ENCODE assay signal across 1 cellular context in the genomic region with DNA sequence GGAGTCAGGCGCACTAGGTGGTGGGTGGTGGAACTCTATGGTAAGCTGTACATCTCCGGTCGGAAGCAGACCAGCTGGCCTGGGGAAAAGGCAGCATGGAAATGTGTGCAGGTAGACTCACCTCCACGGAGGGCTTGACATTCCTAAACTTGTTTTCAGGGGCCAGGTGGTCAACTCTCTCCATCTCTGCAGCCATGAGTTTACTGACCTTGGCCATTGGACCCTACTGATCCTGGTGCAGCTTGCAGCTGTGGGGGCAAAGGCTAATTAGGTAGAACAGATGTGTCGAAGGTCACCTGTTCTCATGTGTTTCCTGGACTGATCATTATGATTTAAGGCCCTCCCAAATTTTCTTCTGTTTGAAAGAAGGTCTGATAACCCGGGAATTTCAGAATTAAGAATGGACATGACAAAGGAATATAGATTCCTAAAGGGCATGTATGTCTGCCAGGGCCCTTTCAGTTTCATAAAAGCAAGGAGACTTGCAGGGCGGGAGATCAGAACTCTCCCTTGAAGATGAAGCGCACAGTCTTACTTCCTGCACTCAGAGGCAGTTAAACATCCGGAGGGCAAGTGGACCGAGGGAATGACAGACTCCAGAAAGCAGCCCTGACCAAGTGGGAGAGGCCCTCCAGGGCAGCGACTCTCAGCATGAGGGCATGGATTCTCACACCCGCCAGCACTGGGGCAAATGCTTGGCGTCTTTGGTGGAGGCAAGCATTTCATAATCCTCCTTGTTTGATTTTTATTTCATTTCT.
TF ChIP-seq lines count a peak whose summit lies in the region.

No MANE protein-coding gene starts in this region.

TF ChIP-seq in H1, 55 proteins besides CTCF, POLR2A, EP300 and RAD21:
- TF ChIP-seq CBX8 (IDR thresholded peaks at IDR 0.05; ENCODE audit: borderline replicate concordance, low read depth, low read length) (no peak), SRF (IDR thresholded peaks at IDR 0.05; ENCODE audit: low read depth, low read length) (no peak), EZH2 (IDR thresholded peaks at IDR 0.05; ENCODE audit: low read depth, low read length, severe bottlenecking) (no peak), MAFK (IDR thresholded peaks at IDR 0.05; ENCODE audit: low read depth, low read length) (no peak), SP1 (IDR thresholded peaks at IDR 0.05; ENCODE audit: low read depth, low read length) (no peak), MAX (IDR thresholded peaks at IDR 0.05) (no peak), TBP (IDR thresholded peaks at IDR 0.05; ENCODE audit: low read depth, low read length) (no peak), ASH2L (IDR thresholded peaks at IDR 0.05; ENCODE audit: low read length) (no peak), SP2 (IDR thresholded peaks at IDR 0.05; ENCODE audit: low read length) (no peak), CREB1 (IDR thresholded peaks at IDR 0.05) (no peak), NANOG (IDR thresholded peaks at IDR 0.05; ENCODE audit: insufficient read depth, low read depth, low read length, poor library complexity, severe bottlenecking) (no peak), RBBP5 (IDR thresholded peaks at IDR 0.05; ENCODE audit: borderline replicate concordance, low read depth, low read length) (no peak), GABPA (IDR thresholded peaks at IDR 0.05; ENCODE audit: borderline replicate concordance, insufficient read depth, low read length) (no peak), TEAD4 (IDR thresholded peaks at IDR 0.05; ENCODE audit: low read depth, low read length) (no peak), CEBPB (IDR thresholded peaks at IDR 0.05; ENCODE audit: low read depth, low read length) (no peak)
- TF ChIP-seq, protein P1, sequence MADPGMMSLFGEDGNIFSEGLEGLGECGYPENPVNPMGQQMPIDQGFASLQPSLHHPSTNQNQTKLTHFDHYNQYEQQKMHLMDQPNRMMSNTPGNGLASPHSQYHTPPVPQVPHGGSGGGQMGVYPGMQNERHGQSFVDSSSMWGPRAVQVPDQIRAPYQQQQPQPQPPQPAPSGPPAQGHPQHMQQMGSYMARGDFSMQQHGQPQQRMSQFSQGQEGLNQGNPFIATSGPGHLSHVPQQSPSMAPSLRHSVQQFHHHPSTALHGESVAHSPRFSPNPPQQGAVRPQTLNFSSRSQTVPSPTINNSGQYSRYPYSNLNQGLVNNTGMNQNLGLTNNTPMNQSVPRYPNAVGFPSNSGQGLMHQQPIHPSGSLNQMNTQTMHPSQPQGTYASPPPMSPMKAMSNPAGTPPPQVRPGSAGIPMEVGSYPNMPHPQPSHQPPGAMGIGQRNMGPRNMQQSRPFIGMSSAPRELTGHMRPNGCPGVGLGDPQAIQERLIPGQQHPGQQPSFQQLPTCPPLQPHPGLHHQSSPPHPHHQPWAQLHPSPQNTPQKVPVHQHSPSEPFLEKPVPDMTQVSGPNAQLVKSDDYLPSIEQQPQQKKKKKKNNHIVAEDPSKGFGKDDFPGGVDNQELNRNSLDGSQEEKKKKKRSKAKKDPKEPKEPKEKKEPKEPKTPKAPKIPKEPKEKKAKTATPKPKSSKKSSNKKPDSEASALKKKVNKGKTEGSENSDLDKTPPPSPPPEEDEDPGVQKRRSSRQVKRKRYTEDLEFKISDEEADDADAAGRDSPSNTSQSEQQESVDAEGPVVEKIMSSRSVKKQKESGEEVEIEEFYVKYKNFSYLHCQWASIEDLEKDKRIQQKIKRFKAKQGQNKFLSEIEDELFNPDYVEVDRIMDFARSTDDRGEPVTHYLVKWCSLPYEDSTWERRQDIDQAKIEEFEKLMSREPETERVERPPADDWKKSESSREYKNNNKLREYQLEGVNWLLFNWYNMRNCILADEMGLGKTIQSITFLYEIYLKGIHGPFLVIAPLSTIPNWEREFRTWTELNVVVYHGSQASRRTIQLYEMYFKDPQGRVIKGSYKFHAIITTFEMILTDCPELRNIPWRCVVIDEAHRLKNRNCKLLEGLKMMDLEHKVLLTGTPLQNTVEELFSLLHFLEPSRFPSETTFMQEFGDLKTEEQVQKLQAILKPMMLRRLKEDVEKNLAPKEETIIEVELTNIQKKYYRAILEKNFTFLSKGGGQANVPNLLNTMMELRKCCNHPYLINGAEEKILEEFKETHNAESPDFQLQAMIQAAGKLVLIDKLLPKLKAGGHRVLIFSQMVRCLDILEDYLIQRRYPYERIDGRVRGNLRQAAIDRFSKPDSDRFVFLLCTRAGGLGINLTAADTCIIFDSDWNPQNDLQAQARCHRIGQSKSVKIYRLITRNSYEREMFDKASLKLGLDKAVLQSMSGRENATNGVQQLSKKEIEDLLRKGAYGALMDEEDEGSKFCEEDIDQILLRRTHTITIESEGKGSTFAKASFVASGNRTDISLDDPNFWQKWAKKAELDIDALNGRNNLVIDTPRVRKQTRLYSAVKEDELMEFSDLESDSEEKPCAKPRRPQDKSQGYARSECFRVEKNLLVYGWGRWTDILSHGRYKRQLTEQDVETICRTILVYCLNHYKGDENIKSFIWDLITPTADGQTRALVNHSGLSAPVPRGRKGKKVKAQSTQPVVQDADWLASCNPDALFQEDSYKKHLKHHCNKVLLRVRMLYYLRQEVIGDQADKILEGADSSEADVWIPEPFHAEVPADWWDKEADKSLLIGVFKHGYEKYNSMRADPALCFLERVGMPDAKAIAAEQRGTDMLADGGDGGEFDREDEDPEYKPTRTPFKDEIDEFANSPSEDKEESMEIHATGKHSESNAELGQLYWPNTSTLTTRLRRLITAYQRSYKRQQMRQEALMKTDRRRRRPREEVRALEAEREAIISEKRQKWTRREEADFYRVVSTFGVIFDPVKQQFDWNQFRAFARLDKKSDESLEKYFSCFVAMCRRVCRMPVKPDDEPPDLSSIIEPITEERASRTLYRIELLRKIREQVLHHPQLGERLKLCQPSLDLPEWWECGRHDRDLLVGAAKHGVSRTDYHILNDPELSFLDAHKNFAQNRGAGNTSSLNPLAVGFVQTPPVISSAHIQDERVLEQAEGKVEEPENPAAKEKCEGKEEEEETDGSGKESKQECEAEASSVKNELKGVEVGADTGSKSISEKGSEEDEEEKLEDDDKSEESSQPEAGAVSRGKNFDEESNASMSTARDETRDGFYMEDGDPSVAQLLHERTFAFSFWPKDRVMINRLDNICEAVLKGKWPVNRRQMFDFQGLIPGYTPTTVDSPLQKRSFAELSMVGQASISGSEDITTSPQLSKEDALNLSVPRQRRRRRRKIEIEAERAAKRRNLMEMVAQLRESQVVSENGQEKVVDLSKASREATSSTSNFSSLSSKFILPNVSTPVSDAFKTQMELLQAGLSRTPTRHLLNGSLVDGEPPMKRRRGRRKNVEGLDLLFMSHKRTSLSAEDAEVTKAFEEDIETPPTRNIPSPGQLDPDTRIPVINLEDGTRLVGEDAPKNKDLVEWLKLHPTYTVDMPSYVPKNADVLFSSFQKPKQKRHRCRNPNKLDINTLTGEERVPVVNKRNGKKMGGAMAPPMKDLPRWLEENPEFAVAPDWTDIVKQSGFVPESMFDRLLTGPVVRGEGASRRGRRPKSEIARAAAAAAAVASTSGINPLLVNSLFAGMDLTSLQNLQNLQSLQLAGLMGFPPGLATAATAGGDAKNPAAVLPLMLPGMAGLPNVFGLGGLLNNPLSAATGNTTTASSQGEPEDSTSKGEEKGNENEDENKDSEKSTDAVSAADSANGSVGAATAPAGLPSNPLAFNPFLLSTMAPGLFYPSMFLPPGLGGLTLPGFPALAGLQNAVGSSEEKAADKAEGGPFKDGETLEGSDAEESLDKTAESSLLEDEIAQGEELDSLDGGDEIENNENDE (IDR thresholded peaks at IDR 0.05; ENCODE audit: insufficient replicate concordance, low read length), result no peak
